Comparison of ENCODE assay signal across 14 cellular contexts in the genomic region with DNA sequence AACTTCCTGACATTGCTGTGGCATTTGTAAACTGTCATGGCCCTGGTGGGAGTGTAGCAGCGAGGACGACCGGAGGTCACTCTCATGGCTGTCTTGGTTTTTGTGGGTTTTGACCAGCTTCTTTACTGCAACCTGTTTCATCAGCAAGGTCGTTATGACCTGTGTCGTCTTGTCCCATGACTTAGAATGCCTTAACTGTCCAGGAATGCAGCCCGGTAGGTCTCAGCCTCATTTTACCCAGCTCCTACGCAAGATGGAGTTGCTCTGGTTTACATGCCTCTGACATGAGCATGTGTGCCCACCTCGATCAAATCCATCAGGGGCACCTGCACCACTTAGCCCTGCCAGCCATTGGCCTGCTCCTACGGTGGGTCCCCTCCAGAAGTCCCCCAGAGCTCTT. TPM values are rescaled to one million over a fixed set of nuclear protein-coding genes. Genes with fewer than 3 reads are reported as not detected.
DNase-seq lines count a peak whose midpoint lies in the region; ATAC-seq and TF ChIP-seq lines count a peak whose summit lies in the region.
"Had no signal": no experiment of that assay in that cellular context is flagged by ENCODE, and none has a peak within 500 bp of the region (broad histone marks: within the 10 kb centered on the region; RNA-seq: fewer than 3 reads in every experiment).

No MANE protein-coding gene starts in this region.

- H3K4me2 ChIP-seq in PC-9 = peak overlapping the region; percentile 2; the same call in 1 of the 2 replicates
- H3K4me2 ChIP-seq: KMS-11 had no signal

- no peaks in the 10 kb centered on the region for H3F3A ChIP-seq in PC-9 (ENCODE audit: insufficient read depth, low read depth)

- no peak overlapping the region for H3K4me3 ChIP-seq in PC-9
- H3K4me3 ChIP-seq in vagina = no peak overlapping the region
- no peak overlapping the region for H3K4me3 ChIP-seq in effector memory CD4-positive, alpha-beta T cell (ENCODE audit: insufficient read depth, low read depth, low read length, poor library complexity, severe bottlenecking)
- H3K4me3 ChIP-seq in gastroesophageal sphincter = no peak overlapping the region
- H3K4me3 ChIP-seq: GM23248, Peyer's patch had no signal

- no peaks in the 10 kb centered on the region for H4K20me1 ChIP-seq in PC-9 (ENCODE audit: insufficient read depth)

- no peak for TF ChIP-seq EP300 in gastroesophageal sphincter (IDR thresholded peaks at IDR 0.05)

- DNase-seq in HFFc6 = no peak
- DNase-seq in PC-9 = peak in 1 of 2 experiments; percentile 43
- peak; percentile 3 for DNase-seq in posterior vena cava (ENCODE audit: low spot score)
- no peak for DNase-seq in vagina (ENCODE audit: extremely low spot score in 2 of 2)
- DNase-seq in effector memory CD4-positive, alpha-beta T cell = no peak
- DNase-seq in NCI-H748 treated with DMSO at 0.1 percent for 48 hours (lab: John Stamatoyannopoulos, UW) = no peak
- DNase-seq: BE2C, GM23248, H9, NCI-H2107, Peyer's patch had no signal

- H3K27me3 ChIP-seq in PC-9 (ENCODE audit: insufficient read depth, low read depth) (no peaks in the 10 kb centered on the region), vagina (no peaks in the 10 kb centered on the region), gastroesophageal sphincter (peaks cover 33% of the 10 kb centered on the region)
- no peaks in the 10 kb centered on the region for H3K27me3 ChIP-seq in effector memory CD4-positive, alpha-beta T cell (replicated peaks; ENCODE audit: control insufficient read depth, insufficient read depth, low read length, poor library complexity, severe bottlenecking)
- H3K27me3 ChIP-seq: BE2C, Peyer's patch had no signal

- POLR2A ChIA-PET in PC-9 (lab: Charles Lee; ENCODE audit: unreplicated experiment) = no interaction called here

- H3K36me3 ChIP-seq in PC-9 (ENCODE audit: low read depth) (no peaks in the 10 kb centered on the region), vagina (no peaks in the 10 kb centered on the region), gastroesophageal sphincter (no peaks in the 10 kb centered on the region)
- no peaks in the 10 kb centered on the region for H3K36me3 ChIP-seq in effector memory CD4-positive, alpha-beta T cell (ENCODE audit: control insufficient read depth, insufficient read depth, low read length)
- H3K36me3 ChIP-seq: BE2C, Peyer's patch had no signal

- no TSS peak for BruUV-seq in PC-9 (replicated peaks; lab: Mats Ljungman, UMichigan)

- no peak overlapping the region for H3K27ac Mint-ChIP-seq in HFFc6

- H3K4me1 Mint-ChIP-seq in HFFc6 (ENCODE audit: low read depth) = peaks cover 26% of the 10 kb centered on the region

- H3K79me2 ChIP-seq in PC-9 (ENCODE audit: low read depth) = no peaks in the 10 kb centered on the region

- H3K4me1 ChIP-seq in PC-9 (replicated peaks; ENCODE audit: insufficient read depth) (peaks cover 16% of the 10 kb centered on the region), vagina (peaks cover 10% of the 10 kb centered on the region), gastroesophageal sphincter (no peaks in the 10 kb centered on the region)
- H3K4me1 ChIP-seq in effector memory CD4-positive, alpha-beta T cell (ENCODE audit: control insufficient read depth, insufficient read depth, low read length, poor library complexity, severe bottlenecking) = no peaks in the 10 kb centered on the region
- H3K4me1 ChIP-seq: BE2C, Peyer's patch had no signal

- intact Hi-C loops in PC-9 (cut with micrococcal nuclease; ENCODE audit: unreplicated experiment) = no loop called here
- intact Hi-C loops in posterior vena cava (cut with DNase I) = loop anchor here in 1 of 2 donors (10.0 kb wide), 1 partner anchor 288 kb away; no protein-coding TSS in a partner anchor
- intact Hi-C loops in vagina (cut with DNase I) = no loop called here

- CTCF ChIA-PET in PC-9 (lab: Charles Lee) = interaction anchor here (0.6 kb wide), 1 partner anchor 1735 kb away, joined by 3 read pairs; no protein-coding TSS in a partner anchor

- H3K9me2 ChIP-seq in PC-9 (ENCODE audit: insufficient read depth) = no peaks in the 10 kb centered on the region

- no peaks in the 10 kb centered on the region for H3K36me3 Mint-ChIP-seq in HFFc6 (ENCODE audit: low read depth)

- peak overlapping the region; percentile 54 for H3K4me3 Mint-ChIP-seq in HFFc6
- H3K4me3 Mint-ChIP-seq: H9 had no signal

- 78 to 81% methylated on average over 5 to 9 of the region's 9 CpGs for WGBS in gastroesophageal sphincter (ENCODE audit: low coverage in 1 of 2), 2 donors

- TF ChIP-seq CTCF in HFFc6 (IDR thresholded peaks at IDR 0.05) (no peak), PC-9 (conservative IDR thresholded peaks at IDR 0.05) (no peak), vagina (IDR thresholded peaks at IDR 0.05) (no peak), gastroesophageal sphincter (IDR thresholded peaks at IDR 0.05) (no peak)

- TF ChIP-seq POLR2A in vagina (IDR thresholded peaks at IDR 0.05) (no peak), gastroesophageal sphincter (IDR thresholded peaks at IDR 0.05) (no peak)

- H3K9me3 ChIP-seq in PC-9 (ENCODE audit: insufficient read depth, low read depth) (no peaks in the 10 kb centered on the region), vagina (no peaks in the 10 kb centered on the region), gastroesophageal sphincter (no peaks in the 10 kb centered on the region)
- H3K9me3 ChIP-seq in effector memory CD4-positive, alpha-beta T cell (ENCODE audit: control insufficient read depth, low read length) = no peaks in the 10 kb centered on the region
- H3K9me3 ChIP-seq: BE2C, Peyer's patch had no signal

- peak; percentile 12 for ATAC-seq in esophagus mucosa
- ATAC-seq in gastroesophageal sphincter = no peak

- no peak overlapping the region for H3K27ac ChIP-seq in PC-9
- H3K27ac ChIP-seq in vagina = no peak overlapping the region
- no peak overlapping the region for H3K27ac ChIP-seq in effector memory CD4-positive, alpha-beta T cell (ENCODE audit: insufficient read depth, low read length, poor library complexity, severe bottlenecking)
- H3K27ac ChIP-seq in gastroesophageal sphincter = no peak overlapping the region
- H3K27ac ChIP-seq: GM23248, KMS-11, Peyer's patch had no signal

- H2AFZ ChIP-seq in PC-9 = no peak overlapping the region

- H3K9me3 Mint-ChIP-seq in HFFc6 = no peaks in the 10 kb centered on the region
- H3K9me3 Mint-ChIP-seq: H9 had no signal

- H3K27me3 Mint-ChIP-seq in HFFc6 (ENCODE audit: insufficient read depth) = peaks cover 18% of the 10 kb centered on the region

RNA-seq across cellular contexts. Expression of gene SLC66A3, which starts 32.9 kb away (rescaled TPM):
- total RNA-seq in HFFc6 (2021; fragmentation: NEBNext Ultra II Directional; extraction: Animal tissue kit (Norgen Biotek cat#: 25700)) = 10 to 100 TPM; 11.4 to 17.4 (median 13.0) TPM
- total RNA-seq in PC-9 (2021) (11.9 and 17.4 TPM in 2 replicates), esophagus mucosa (10.9 TPM), posterior vena cava (10 to 100 TPM; 20.3 to 36.9 TPM), vagina (59.7 TPM), gastroesophageal sphincter (10 to 100 TPM; 28.1 to 49.8 (median 41.5) TPM)
